In the genomic region with DNA sequence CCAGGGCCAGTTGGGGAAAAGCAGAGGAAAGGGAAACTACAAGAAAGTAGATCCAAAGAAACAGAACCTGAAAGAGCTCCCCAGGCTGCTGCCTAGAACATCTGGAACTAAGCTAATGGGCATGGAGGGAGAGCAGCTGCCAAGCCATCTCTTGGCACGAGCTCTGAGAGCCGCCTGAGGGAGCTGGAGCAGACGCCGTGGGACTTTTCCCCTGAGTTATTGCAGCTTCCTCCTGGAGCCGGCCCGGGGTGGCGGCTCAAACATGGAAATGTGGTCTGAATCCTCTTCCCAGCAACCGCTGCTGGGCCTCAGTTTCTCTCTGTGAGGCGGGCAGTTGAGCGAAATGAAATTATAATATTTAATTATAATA, we compare ENCODE assay signal across 9 cellular contexts. TPM values are rescaled to one million over a fixed set of nuclear protein-coding genes. Genes with fewer than 3 reads are reported as not detected.
DNase-seq lines count a peak whose midpoint lies in the region; ATAC-seq and TF ChIP-seq lines count a peak whose summit lies in the region.
"Had no signal": no experiment of that assay in that cellular context is flagged by ENCODE, and none has a peak within 500 bp of the region (broad histone marks: within the 10 kb centered on the region; RNA-seq: fewer than 3 reads in every experiment).

No MANE protein-coding gene starts in this region.

- intact Hi-C loops in CD4-positive, alpha-beta memory T cell (cut with micrococcal nuclease) = no loop called here

- no peaks in the 10 kb centered on the region for H3K4me1 ChIP-seq in CD4-positive, alpha-beta memory T cell (ENCODE audit: insufficient read depth, low read length)

- ATAC-seq in activated CD4-positive, CD25-positive, alpha-beta regulatory T cell treated with anti-CD3 and anti-CD28 coated beads, Interleukin-2, amount 50 U/mL, for 24 hours = no peak
- no peak for ATAC-seq in GM21528 (IDR thresholded peaks at IDR 0.05; ENCODE audit: low FRiP score, unreplicated experiment)

- CTCF ChIA-PET in AG04450 (lab: Charles Lee) = interaction anchor here (1.0 to 1.4 kb wide), 4 partner anchors 9 to 98 kb away, joined by 3 to 5 read pairs (median 4); no protein-coding TSS in a partner anchor
- CTCF ChIA-PET in CD4-positive, alpha-beta memory T cell (lab: Charles Lee; ENCODE audit: partially characterized antibody) = interaction anchor here (1.1 kb wide), 1 partner anchor 83 kb away, joined by 3 read pairs; no protein-coding TSS in a partner anchor

- DNase-seq in AG04450 (ENCODE audit: low read depth, low spot score) (peak; percentile 72), M059J (ENCODE audit: low read depth) (peak; percentile 77), choroid plexus epithelial cell (ENCODE audit: low read depth) (peak; percentile 44), myocyte (ENCODE audit: low read depth) (peak; percentile 91), foreskin melanocyte (no peak)
- no peak for DNase-seq in CD4-positive, alpha-beta memory T cell
- DNase-seq: stimulated activated CD4-positive, alpha-beta T cell treated with anti-CD3 and anti-CD28 coated beads, Interleukin-15, amount 100 ng/mL, for 24 hours had no signal

- no peak overlapping the region for H3K4me3 Mint-ChIP-seq in CD4-positive, alpha-beta memory T cell

- TF ChIP-seq CTCF in AG04450 (IDR thresholded peaks at IDR 0.05; ENCODE audit: low read depth, low read length) (no peak), choroid plexus epithelial cell (conservative IDR thresholded peaks at IDR 0.05; ENCODE audit: low read depth, low read length) (no peak)

- POLR2A ChIA-PET in AG04450 (lab: Yijun Ruan, JAX) = interaction anchor here (1.0 to 3.4 kb wide), 11 partner anchors 9 to 97 kb away, joined by 3 to 58 read pairs (median 4); no protein-coding TSS in a partner anchor
- POLR2A ChIA-PET in CD4-positive, alpha-beta memory T cell (lab: Charles Lee; ENCODE audit: partially characterized antibody) = no interaction called here

- peak overlapping the region; percentile 100 for H3K27ac ChIP-seq in AG04450 (ENCODE audit: low read depth, low read length)
- H3K27ac ChIP-seq in CD4-positive, alpha-beta memory T cell (ENCODE audit: low read depth, low read length) = no peak overlapping the region

- no peaks in the 10 kb centered on the region for H3K27me3 ChIP-seq in AG04450 (ENCODE audit: control insufficient read depth, insufficient read depth, low read length)
- H3K27me3 ChIP-seq in CD4-positive, alpha-beta memory T cell (ENCODE audit: insufficient read depth, low read length) = no peaks in the 10 kb centered on the region

- H3K27ac Mint-ChIP-seq in CD4-positive, alpha-beta memory T cell = no peak overlapping the region

- no peaks in the 10 kb centered on the region for H3K36me3 Mint-ChIP-seq in CD4-positive, alpha-beta memory T cell

- H3K36me3 ChIP-seq in CD4-positive, alpha-beta memory T cell (ENCODE audit: insufficient read depth, low read length) = no peaks in the 10 kb centered on the region

- no peaks in the 10 kb centered on the region for H3K27me3 Mint-ChIP-seq in CD4-positive, alpha-beta memory T cell

- peaks cover 12% of the 10 kb centered on the region for H3K9me3 ChIP-seq in AG04450 (ENCODE audit: control insufficient read depth, insufficient read depth, low read length)
- H3K9me3 ChIP-seq in CD4-positive, alpha-beta memory T cell (ENCODE audit: control insufficient read depth in 1 of 2, low read length in 2 of 2) = no peaks in the 10 kb centered on the region

- H3K9me3 Mint-ChIP-seq in CD4-positive, alpha-beta memory T cell = no peaks in the 10 kb centered on the region

- H3K4me3 ChIP-seq in AG04450 (ENCODE audit: low read depth, low read length) (no peak overlapping the region), choroid plexus epithelial cell (ENCODE audit: low read depth, low read length) (no peak overlapping the region)
- H3K4me3 ChIP-seq in CD4-positive, alpha-beta memory T cell (ENCODE audit: low read length in 2 of 2) = no peak overlapping the region

- H3K4me1 Mint-ChIP-seq in CD4-positive, alpha-beta memory T cell = peaks cover 0 to 3% (median 0%) of the 10 kb centered on the region in 4 donors

RNA-seq across cellular contexts. Expression of a gene that starts 41.8 kb away (rescaled TPM):
- polyA plus RNA-seq in AG04450 (2011; rRNA removed) = 53.9 and 121 TPM in 2 replicates
- 165 and 320 TPM in 2 replicates for polyA minus RNA-seq in AG04450 (2011; rRNA and poly(A)+ RNA removed)
- 7.5 and 9.9 TPM in 2 replicates for total RNA-seq in M059J (2014; rRNA removed; shearing (Covaris generic))
- 13.5 and 14.8 TPM in 2 replicates for total RNA-seq in myocyte
- 151 TPM for polyA plus RNA-seq in myocyte (2012)
- under 1 TPM; 0.26 to 0.58 TPM for total RNA-seq in CD4-positive, alpha-beta memory T cell
- polyA plus RNA-seq in CD4-positive, alpha-beta memory T cell = not detected

Comparison
In these comparisons a context has a peak if more than half of its experiments do, and no peak if none do; other contexts are left out.
1. DNase-seq: peak in AG04450 (single experiment), M059J (single experiment), choroid plexus epithelial cell (single experiment) and myocyte (single experiment); none in CD4-positive, alpha-beta memory T cell (0 of 5) and foreskin melanocyte (single experiment).